ENCODE assay signal across 16 cellular contexts in genomic region chr7:2139004-2139652, GRCh38.
A peak's percentile ranks its signal among the peaks of the same experiment; 100 is the strongest.
DNase-seq lines count a peak whose midpoint lies in the region; ATAC-seq and TF ChIP-seq lines count a peak whose summit lies in the region.
"Had no signal": no experiment of that assay in that cellular context is flagged by ENCODE, and none has a peak within 500 bp of the region (broad histone marks: within the 10 kb centered on the region; RNA-seq: fewer than 3 reads in every experiment).

No MANE protein-coding gene starts in this region.

- in situ Hi-C loops in GM13977 (cut with MboI; ENCODE audit: low pct_unique_long_range_greater_than_20kb, low sequenced_read_pairs, unreplicated experiment) = no loop called here

- H3K27ac Mint-ChIP-seq in activated CD8-positive, alpha-beta T cell treated with anti-CD3 and anti-CD28 coated beads for 36 hours = peak overlapping the region; percentile 49

- H3K9ac ChIP-seq in BLaER1 treated with 17β-estradiol and CSF1 and Interleukin-3, amounts not matched to agents 10 nM and 100 nM = peak overlapping the region; percentile 29 to 82 (median 74); a peak in 21 of 22 replicates
- peak overlapping the region; percentile 36 for H3K9ac ChIP-seq in neuronal stem cell (ENCODE audit: low read depth, low read length, poor library complexity)

- H3K27ac ChIP-seq in BLaER1 treated with 17β-estradiol and CSF1 and Interleukin-3, amounts not matched to agents 10 nM and 100 nM = peak overlapping the region; percentile 24 to 85 (median 82); a peak in 21 of 22 replicates
- H3K27ac ChIP-seq in HEK293 (ENCODE audit: extremely low read depth, low read depth, low read length) = no peak overlapping the region
- H3K27ac ChIP-seq in neuronal stem cell (replicated peaks; ENCODE audit: low read length) = no peak overlapping the region

- H2AFZ ChIP-seq in neuronal stem cell (ENCODE audit: low read length) = no peak overlapping the region

- no peaks in the 10 kb centered on the region for H3K27me3 Mint-ChIP-seq in activated CD8-positive, alpha-beta T cell treated with anti-CD3 and anti-CD28 coated beads for 36 hours

- peak overlapping the region; percentile 91 for H3K14ac ChIP-seq in neuronal stem cell (ENCODE audit: low read length)

- POLR2A ChIA-PET in HEK293 (lab: Yijun Ruan, JAX) = interaction anchor here (0.6 to 0.8 kb wide), 2 partner anchors 9 to 290 kb away, joined by 3 read pairs; no protein-coding TSS in a partner anchor
- POLR2A ChIA-PET in activated CD8-positive, alpha-beta T cell treated with anti-CD3 and anti-CD28 coated beads for 36 hours (lab: Charles Lee) = no interaction called here

- peak overlapping the region; percentile 67 for H3K4me3 Mint-ChIP-seq in activated CD8-positive, alpha-beta T cell treated with anti-CD3 and anti-CD28 coated beads for 36 hours

- no peak for ATAC-seq in activated CD8-positive, alpha-beta T cell treated with anti-CD3 and anti-CD28 coated beads for 36 hours
- ATAC-seq: HCT116, K562, Panc1 had no signal

- peak overlapping the region; percentile 1 for H4K8ac ChIP-seq in neuronal stem cell (ENCODE audit: low read depth, low read length)

- H2BK5ac ChIP-seq in neuronal stem cell (ENCODE audit: low read length) = no peak overlapping the region

- H3K4ac ChIP-seq in neuronal stem cell (ENCODE audit: low read length) = no peak overlapping the region

- peak overlapping the region; percentile 24 to 64 (median 54); a peak in 18 of 20 replicates for H3K4me3 ChIP-seq in BLaER1 treated with 17β-estradiol and CSF1 and Interleukin-3, amounts not matched to agents 10 nM and 100 nM
- H3K4me3 ChIP-seq in HEK293 (ENCODE audit: low read depth, low read length) (no peak overlapping the region), neuronal stem cell (ENCODE audit: low read length in 2 of 2) (no peak overlapping the region)
- H3K4me3 ChIP-seq: K562 had no signal

- no CpG with 5 or more reads among the region's 19 CpGs for WGBS in neuronal stem cell (ENCODE audit: extremely low coverage in 2 of 2, insufficient read length in 2 of 2, insufficient replicate concordance in 1 of 2), 2 donors

- H3K18ac ChIP-seq in neuronal stem cell (ENCODE audit: low read length) = peak overlapping the region; percentile 63

- H2BK120ac ChIP-seq in neuronal stem cell (ENCODE audit: low read depth, low read length) = no peak overlapping the region

- TF ChIP-seq CTCF in HEK293 (tag by site-specific recombination; IDR thresholded peaks at IDR 0.05) = no peak
- TF ChIP-seq CTCF in activated CD8-positive, alpha-beta T cell treated with anti-CD3 and anti-CD28 coated beads for 36 hours (IDR thresholded peaks at IDR 0.05) = no peak
- no peak for TF ChIP-seq CTCF in GM13977 (IDR thresholded peaks at IDR 0.05; ENCODE audit: extremely low read depth, insufficient read depth, missing control alignments)

- H3K9me3 ChIP-seq in BLaER1 treated with 17β-estradiol and CSF1 and Interleukin-3, amounts not matched to agents 10 nM and 100 nM (replicated peaks in 1 of 11) = peaks cover 11 to 26% (median 21%) of the 10 kb centered on the region in 11 experiments
- no peaks in the 10 kb centered on the region for H3K9me3 ChIP-seq in HEK293 (ENCODE audit: control insufficient read depth, insufficient read depth, low read depth, low read length)
- H3K9me3 ChIP-seq in neuronal stem cell (replicated peaks in 1 of 2; ENCODE audit: control insufficient read depth in 2 of 2, insufficient read depth in 1 of 2, low read depth in 1 of 2, low read length in 2 of 2) = peaks cover 3% of the 10 kb centered on the region in 2 donors
- H3K9me3 ChIP-seq: Caco-2 had no signal

- CTCF ChIA-PET in HEK293 (lab: Yijun Ruan, JAX) = no interaction called here
- CTCF ChIA-PET in activated CD8-positive, alpha-beta T cell treated with anti-CD3 and anti-CD28 coated beads for 36 hours (lab: Charles Lee) = no interaction called here

- peaks cover 27 to 100% (median 83%) of the 10 kb centered on the region in 10 experiments for H3K4me1 ChIP-seq in BLaER1 treated with 17β-estradiol and CSF1 and Interleukin-3, amounts not matched to agents 10 nM and 100 nM
- H3K4me1 ChIP-seq in HEK293 (ENCODE audit: control insufficient read depth, insufficient read depth, low read length) = no peaks in the 10 kb centered on the region
- peaks cover 0 to 3% of the 10 kb centered on the region in 2 donors for H3K4me1 ChIP-seq in neuronal stem cell (ENCODE audit: control insufficient read depth in 2 of 2, insufficient read depth in 1 of 2, low read depth in 1 of 2, low read length in 2 of 2)
- H3K4me1 ChIP-seq: Caco-2 had no signal

- intact Hi-C loops in activated CD8-positive, alpha-beta T cell treated with anti-CD3 and anti-CD28 coated beads for 36 hours (cut with micrococcal nuclease) = no loop called here

- H2BK15ac ChIP-seq in neuronal stem cell (ENCODE audit: low read length) = no peak overlapping the region

- H3K4me1 Mint-ChIP-seq in activated CD8-positive, alpha-beta T cell treated with anti-CD3 and anti-CD28 coated beads for 36 hours (ENCODE audit: low read depth) = peaks cover 13% of the 10 kb centered on the region

- H4K20me1 ChIP-seq in BLaER1 treated with 17β-estradiol and CSF1 and Interleukin-3, amounts not matched to agents 10 nM and 100 nM = peaks cover 0 to 53% (median 22%) of the 10 kb centered on the region in 11 experiments; a peak in 15 of 22 replicates

- H2AK5ac ChIP-seq in neuronal stem cell (ENCODE audit: low read depth, low read length) = no peak overlapping the region

- peaks cover 24 to 44% (median 40%) of the 10 kb centered on the region in 11 experiments for H3K36me3 ChIP-seq in BLaER1 treated with 17β-estradiol and CSF1 and Interleukin-3, amounts not matched to agents 10 nM and 100 nM
- H3K36me3 ChIP-seq in HEK293 (ENCODE audit: control insufficient read depth in 2 of 2, insufficient read depth in 1 of 2, low read length in 2 of 2) (peaks cover 0 to 25% of the 10 kb centered on the region in 2 experiments; a peak in 1 of 3 replicates), neuronal stem cell (replicated peaks in 1 of 2; ENCODE audit: control insufficient read depth in 2 of 2, insufficient read depth in 2 of 2, low read length in 2 of 2) (peaks cover 14 to 31% of the 10 kb centered on the region in 2 donors)

- no peaks in the 10 kb centered on the region for H3K9me3 Mint-ChIP-seq in activated CD8-positive, alpha-beta T cell treated with anti-CD3 and anti-CD28 coated beads for 36 hours

- DNase-seq in activated CD8-positive, alpha-beta T cell treated with anti-CD3 and anti-CD28 coated beads for 36 hours = no peak
- DNase-seq in neuronal stem cell (ENCODE audit: low spot score) = no peak
- no peak for DNase-seq in 8988T
- DNase-seq in NCI-H748 (lab: John Stamatoyannopoulos, UW; ENCODE audit: unreplicated experiment) = no peak
- DNase-seq in GM13977 (ENCODE audit: low spot score) = no peak
- DNase-seq: Caco-2, NCI-H1048, NCI-H1694 treated with DMSO at 0.1 percent for 48 hours, NCI-H446, NCI-H748 treated with DMSO at 0.1 percent for 48 hours, SHP77 treated with DMSO at 0.1 percent for 48 hours had no signal

- peak overlapping the region; percentile 86 to 99 (median 97) for H3K4me2 ChIP-seq in BLaER1 treated with 17β-estradiol and CSF1 and Interleukin-3, amounts not matched to agents 10 nM and 100 nM
- H3K4me2 ChIP-seq in neuronal stem cell (ENCODE audit: insufficient read depth, low read length, poor library complexity, severe bottlenecking) = no peak overlapping the region

- H3K23ac ChIP-seq in neuronal stem cell (ENCODE audit: low read depth, low read length, poor library complexity) = no peak overlapping the region

- H3K27me3 ChIP-seq in BLaER1 treated with 17β-estradiol and CSF1 and Interleukin-3, amounts not matched to agents 10 nM and 100 nM = peaks cover 0 to 5% (median 0%) of the 10 kb centered on the region in 11 experiments; a peak in 3 of 22 replicates
- no peaks in the 10 kb centered on the region for H3K27me3 ChIP-seq in neuronal stem cell (ENCODE audit: control insufficient read depth in 3 of 3, insufficient read depth in 3 of 3, low read depth in 1 of 3, low read length in 3 of 3)

- H2BK12ac ChIP-seq in neuronal stem cell (ENCODE audit: low read length) = no peak overlapping the region

- H4K91ac ChIP-seq in neuronal stem cell (ENCODE audit: low read depth, low read length, poor library complexity) = no peak overlapping the region

- H3K79me1 ChIP-seq in neuronal stem cell (ENCODE audit: low read depth, low read length) = peaks cover 7% of the 10 kb centered on the region

- H3K36me3 Mint-ChIP-seq in activated CD8-positive, alpha-beta T cell treated with anti-CD3 and anti-CD28 coated beads for 36 hours (ENCODE audit: low read depth) = peaks cover 6% of the 10 kb centered on the region

TF ChIP-seq in HEK293, 187 proteins besides CTCF, POLR2A, EP300 and RAD21:
- TF ChIP-seq SP2 (tag by site-specific recombination; IDR thresholded peaks at IDR 0.05) = no peak
- TF ChIP-seq GLIS1 (tag by site-specific recombination; IDR thresholded peaks at IDR 0.05) = peak; percentile 32; the same call in 1 of the 2 replicates
- TF ChIP-seq ZIC2 (tag by site-specific recombination; IDR thresholded peaks at IDR 0.05) = peak; percentile 68
- TF ChIP-seq ZNF23 (tag by site-specific recombination; IDR thresholded peaks at IDR 0.05; ENCODE audit: borderline replicate concordance) = no peak

Comparison
In these comparisons a context has a peak if more than half of its experiments do, and no peak if none do; other contexts are left out.
1. H3K27ac ChIP-seq: peak in BLaER1 treated with 17β-estradiol and CSF1 and Interleukin-3, amounts not matched to agents 10 nM and 100 nM (11 of 11); none in HEK293 (single experiment) and neuronal stem cell (single experiment).
2. H3K4me3 ChIP-seq: peak in BLaER1 treated with 17β-estradiol and CSF1 and Interleukin-3, amounts not matched to agents 10 nM and 100 nM (10 of 10); none in HEK293 (single experiment) and neuronal stem cell (0 of 2).